Comparison of ENCODE assay signal across 7 cellular contexts in the genomic region with DNA sequence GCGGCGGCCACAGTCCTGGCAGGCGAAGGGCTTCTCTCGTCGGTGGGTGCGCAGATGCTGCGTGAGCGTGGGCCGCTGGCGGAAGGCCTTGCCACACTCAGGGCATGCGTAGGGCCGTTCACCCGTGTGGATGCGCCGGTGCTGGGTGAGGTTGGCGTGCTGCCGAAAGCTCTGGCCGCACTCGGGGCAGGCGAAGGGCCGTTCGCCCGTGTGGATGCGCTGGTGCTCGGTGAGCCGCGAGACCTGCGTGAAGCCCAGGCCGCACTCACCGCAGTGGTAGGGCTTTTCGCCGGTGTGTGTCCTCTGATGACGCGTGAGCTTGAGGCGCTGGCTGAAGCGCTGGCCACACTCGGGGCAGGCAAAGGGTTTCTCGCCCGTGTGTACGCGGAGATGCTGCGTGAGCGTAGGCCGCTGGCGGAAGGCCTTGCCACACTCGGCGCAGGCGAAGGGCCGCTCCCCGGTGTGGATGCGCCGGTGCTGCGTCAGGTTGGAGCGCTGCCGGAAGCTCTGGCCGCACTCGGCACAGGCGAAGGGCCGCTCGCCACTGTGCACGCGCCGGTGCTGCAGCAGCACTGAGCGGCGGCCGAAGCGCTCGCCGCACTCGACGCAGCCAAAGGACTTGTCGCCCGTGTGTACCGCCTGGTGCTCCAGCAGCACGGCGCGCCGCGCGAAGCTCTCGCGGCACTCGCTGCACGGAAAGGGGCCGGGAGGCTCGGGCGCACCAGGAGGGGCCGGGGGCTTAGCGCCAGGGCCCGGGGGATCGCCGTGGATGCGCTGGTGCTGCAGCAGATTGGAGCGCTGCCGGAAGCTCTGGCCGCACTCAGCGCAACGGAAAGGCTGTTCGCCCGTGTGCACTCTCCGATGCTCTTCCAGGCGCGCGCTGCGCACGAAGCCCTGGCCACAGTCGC. TPM values are rescaled to one million over a fixed set of nuclear protein-coding genes. Genes with fewer than 3 reads are reported as not detected.
DNase-seq lines count a peak whose midpoint lies in the region; ATAC-seq, FAIRE-seq and TF ChIP-seq lines count a peak whose summit lies in the region.

No MANE protein-coding gene starts in this region.

- H3K9ac ChIP-seq in astrocyte (ENCODE audit: low read length) = peak overlapping the region; percentile 46
- H3K9ac ChIP-seq in kidney (ENCODE audit: low read length in 2 of 2) = peak overlapping the region; percentile 25 to 29

- TF ChIP-seq CTCF in HFFc6 (IDR thresholded peaks at IDR 0.05) (no peak), astrocyte (IDR thresholded peaks at IDR 0.05; ENCODE audit: insufficient read depth, low read depth, low read length) (no peak), kidney (IDR thresholded peaks at IDR 0.05; ENCODE audit: borderline replicate concordance, extremely low read depth, insufficient read depth) (no peak), stomach (IDR thresholded peaks at IDR 0.05) (no peak)

- peak overlapping the region; percentile 18 for H2AFZ ChIP-seq in astrocyte (ENCODE audit: low read depth, low read length)

- H3K36me3 Mint-ChIP-seq in HFFc6 (ENCODE audit: low read depth) = peaks cover 13% of the 10 kb centered on the region
- peaks cover 7% of the 10 kb centered on the region for H3K36me3 Mint-ChIP-seq in astrocyte (ENCODE audit: low read depth, unreplicated experiment)

- DNase-seq in HFFc6 (no peak), astrocyte (ENCODE audit: low read depth) (peak; percentile 44), kidney (peak; percentile 85), stomach (peak; percentile 48), NCI-H774 (lab: John Stamatoyannopoulos, UW) (no peak)
- DNase-seq in activated effector memory CD4-positive, alpha-beta T cell treated with Interleukin-2 at 50 U/mL for 16 hours = no peak

- TF ChIP-seq POLR2A in stomach (IDR thresholded peaks at IDR 0.05) = no peak

- H3K27me3 Mint-ChIP-seq in HFFc6 (ENCODE audit: insufficient read depth) = peaks cover 11% of the 10 kb centered on the region
- H3K27me3 Mint-ChIP-seq in astrocyte (ENCODE audit: low read depth, unreplicated experiment) = no peaks in the 10 kb centered on the region

- ATAC-seq in GM21526 (IDR thresholded peaks at IDR 0.05; ENCODE audit: low FRiP score, unreplicated experiment) = no peak

- peaks cover 15% of the 10 kb centered on the region for H4K20me1 ChIP-seq in astrocyte (ENCODE audit: insufficient read depth, low read length)

- H3K4me2 ChIP-seq in astrocyte (ENCODE audit: low read length) = peak overlapping the region; percentile 78

- H3K4me1 ChIP-seq in astrocyte (ENCODE audit: insufficient read depth, low read length) (peaks cover 28% of the 10 kb centered on the region), kidney (ENCODE audit: control insufficient read depth in 1 of 2, insufficient read depth in 1 of 2, low read depth in 1 of 2, low read length in 2 of 2) (peaks cover 12 to 30% of the 10 kb centered on the region in 2 donors), stomach (peaks cover 36 to 49% (median 45%) of the 10 kb centered on the region in 4 donors)

- FAIRE-seq in astrocyte (lab: Jason Lieb, UNC) (no peak), kidney (lab: Jason Lieb, UNC) (no peak)

- H3K27me3 ChIP-seq in astrocyte (ENCODE audit: insufficient read depth, low read length) (peaks cover 10% of the 10 kb centered on the region), stomach (peaks cover 0 to 20% (median 9%) of the 10 kb centered on the region in 3 donors)

- H3K27ac Mint-ChIP-seq in HFFc6 (no peak overlapping the region), astrocyte (ENCODE audit: unreplicated experiment) (no peak overlapping the region)

- H3K9me3 ChIP-seq in astrocyte (ENCODE audit: insufficient read depth, low read depth, low read length) (no peaks in the 10 kb centered on the region), kidney (ENCODE audit: control insufficient read depth in 1 of 2, low read length in 2 of 2) (no peaks in the 10 kb centered on the region), stomach (no peaks in the 10 kb centered on the region)

- H3K4me3 ChIP-seq in astrocyte (ENCODE audit: insufficient read depth, low read depth, low read length) (peak overlapping the region; percentile 46), kidney (ENCODE audit: low read length in 2 of 2) (peak overlapping the region; percentile 53 to 55), stomach (peak overlapping the region; percentile 43 to 61 (median 46))

- H3K9me3 Mint-ChIP-seq in HFFc6 (peaks cover 4% of the 10 kb centered on the region; the same call in 1 of the 2 replicates), astrocyte (ENCODE audit: unreplicated experiment) (peaks cover 2% of the 10 kb centered on the region)

- H3K36me3 ChIP-seq in astrocyte (ENCODE audit: insufficient read depth, low read length) (no peaks in the 10 kb centered on the region), kidney (ENCODE audit: control insufficient read depth in 1 of 2, insufficient read depth in 2 of 2, low read length in 2 of 2) (peaks cover 0 to 2% of the 10 kb centered on the region in 2 donors), stomach (peaks cover 0 to 16% (median 14%) of the 10 kb centered on the region in 4 donors)

- intact Hi-C loops in kidney (cut with DNase I) = no loop called here
- intact Hi-C loops in stomach (cut with DNase I; ENCODE audit: low total_unique reads) = no loop called here

- peaks cover 15% of the 10 kb centered on the region; the same call in 1 of the 2 replicates for H3K4me1 Mint-ChIP-seq in HFFc6 (ENCODE audit: low read depth)
- H3K4me1 Mint-ChIP-seq in astrocyte (ENCODE audit: low read depth, unreplicated experiment) = peaks cover 4% of the 10 kb centered on the region

- TF ChIP-seq EP300 in stomach (IDR thresholded peaks at IDR 0.05) = no peak

- 2 to 12% (median 7%) methylated on average over 30 to 107 of the region's 107 CpGs for WGBS in stomach, 5 donors

- no peak overlapping the region for H3K27ac ChIP-seq in astrocyte (ENCODE audit: low read depth, low read length)
- H3K27ac ChIP-seq in kidney (ENCODE audit: low read depth in 2 of 2, low read length in 2 of 2) = peak overlapping the region in 1 of 2 donors; percentile 71
- H3K27ac ChIP-seq in stomach = peak overlapping the region; percentile 16 to 69 (median 60)

- peaks cover 11% of the 10 kb centered on the region for H3K79me2 ChIP-seq in astrocyte (ENCODE audit: insufficient read depth, low read length)

- peak overlapping the region; percentile 71 for H3K4me3 Mint-ChIP-seq in HFFc6
- H3K4me3 Mint-ChIP-seq in astrocyte (ENCODE audit: unreplicated experiment) = no peak overlapping the region

RNA-seq across cellular contexts. Expression of gene UBE2M, which starts 4.0 kb away (rescaled TPM):
- total RNA-seq in HFFc6 (2021; fragmentation: NEBNext Ultra II Directional; extraction: Animal tissue kit (Norgen Biotek cat#: 25700)) = 100 to 1,000 TPM in 5 of 6 experiments, 10 to 100 TPM in 1; 91.5 to 114 (median 106) TPM
- total RNA-seq in astrocyte (106 and 113 TPM in 2 replicates), kidney (60.4 TPM), stomach (10 to 100 TPM in 3 of 5 donors, 1 to 10 TPM in 1, not detected in 1; 9.8 to 35.3 (median 27.1) TPM)
- polyA plus RNA-seq in kidney (ENCODE audit: insufficient read depth, low read depth, low replicate concordance) (98.0 TPM), stomach (10 to 100 TPM; 35.5 to 51.5 (median 41.9) TPM)

RNA-seq across cellular contexts. Expression of gene CHMP2A, which starts 7.5 kb away (rescaled TPM):
- 100 to 1,000 TPM; 100 to 126 (median 120) TPM for total RNA-seq in HFFc6 (2021; fragmentation: NEBNext Ultra II Directional; extraction: Animal tissue kit (Norgen Biotek cat#: 25700))
- total RNA-seq in astrocyte = 71.3 and 80.0 TPM in 2 replicates
- 142 TPM for total RNA-seq in kidney
- polyA plus RNA-seq in kidney (ENCODE audit: insufficient read depth, low read depth, low replicate concordance) = 294 TPM
- 100 to 1,000 TPM in 2 of 5 donors, 10 to 100 TPM in 3; 55.8 to 260 (median 89.0) TPM for total RNA-seq in stomach
- polyA plus RNA-seq in stomach = 100 to 1,000 TPM; 195 to 338 (median 235) TPM

RNA-seq across cellular contexts. Expression of gene MZF1, which starts 10.8 kb away (rescaled TPM):
- total RNA-seq in HFFc6 (2021; fragmentation: NEBNext Ultra II Directional; extraction: Animal tissue kit (Norgen Biotek cat#: 25700)) = 10 to 100 TPM in 3 of 6 experiments, 1 to 10 TPM in 3; 8.3 to 12.4 (median 9.3) TPM
- total RNA-seq in astrocyte (14.7 and 17.4 TPM in 2 replicates), kidney (38.6 TPM), stomach (10 to 100 TPM; 14.0 to 84.9 (median 68.3) TPM)
- polyA plus RNA-seq in kidney (ENCODE audit: insufficient read depth, low read depth, low replicate concordance) (12.9 TPM), stomach (10 to 100 TPM; 16.1 to 33.2 (median 16.5) TPM)

RNA-seq across cellular contexts. Expression of gene TRIM28, which starts 18.5 kb away (rescaled TPM):
- 100 to 1,000 TPM; 376 to 529 (median 445) TPM for total RNA-seq in HFFc6 (2021; fragmentation: NEBNext Ultra II Directional; extraction: Animal tissue kit (Norgen Biotek cat#: 25700))
- total RNA-seq in astrocyte (339 and 351 TPM in 2 replicates), kidney (229 TPM), stomach (100 to 1,000 TPM in 4 of 5 donors, 10 to 100 TPM in 1; 95.5 to 923 (median 243) TPM)
- polyA plus RNA-seq in kidney (ENCODE audit: insufficient read depth, low read depth, low replicate concordance) (191 TPM), stomach (100 to 1,000 TPM; 143 to 200 (median 171) TPM)

RNA-seq across cellular contexts. Expression of gene ZBTB45, which starts 42.8 kb away (rescaled TPM):
- 10 to 100 TPM; 15.0 to 17.4 (median 16.7) TPM for total RNA-seq in HFFc6 (2021; fragmentation: NEBNext Ultra II Directional; extraction: Animal tissue kit (Norgen Biotek cat#: 25700))
- total RNA-seq in astrocyte (16.2 and 16.3 TPM in 2 replicates), kidney (16.9 TPM), stomach (10 to 100 TPM in 3 of 5 donors, 1 to 10 TPM in 1, not detected in 1; 2.4 to 49.0 (median 20.1) TPM)
- polyA plus RNA-seq in kidney (ENCODE audit: insufficient read depth, low read depth, low replicate concordance) (7.7 TPM), stomach (1 to 10 TPM; 5.6 to 8.2 (median 6.6) TPM)

Comparison
In these comparisons a context has a peak if more than half of its experiments do, and no peak if none do; other contexts are left out.
1. DNase-seq: peak in astrocyte (single experiment), kidney (single experiment) and stomach (single experiment); none in HFFc6 (single experiment), activated effector memory CD4-positive, alpha-beta T cell treated with Interleukin-2 at 50 U/mL for 16 hours (single experiment) and NCI-H774 (single experiment).
2. Peak in every context shown above with its lines, with median percentiles within 50 percentile points of each other: H3K4me3 ChIP-seq.